14 cellular contexts compared by ENCODE assay signal in the genomic region with DNA sequence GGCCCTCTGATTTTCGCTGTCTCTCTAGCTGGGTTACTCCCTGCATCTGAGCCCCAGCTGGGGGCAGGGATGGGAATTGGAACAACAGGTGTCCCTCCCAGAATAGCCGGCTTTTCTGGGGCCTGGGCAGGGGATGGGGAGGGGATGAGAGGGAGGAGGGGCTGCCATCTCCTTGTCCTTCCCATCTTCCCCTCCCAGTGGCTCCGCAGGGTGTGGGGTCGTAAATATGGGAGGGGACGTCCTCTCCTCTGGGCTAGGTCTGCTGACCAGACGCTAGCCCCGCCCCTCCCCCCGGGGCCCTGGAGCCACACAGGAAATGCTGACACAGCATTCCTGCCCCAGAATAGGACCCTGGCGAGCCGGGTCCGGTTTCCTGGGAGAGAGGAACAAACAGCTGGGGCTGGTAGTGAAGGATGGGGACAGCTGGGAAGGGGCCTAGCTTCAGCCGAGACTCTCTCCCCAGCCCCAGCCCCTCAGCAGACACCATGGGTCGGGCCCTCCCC. TPM values are rescaled to one million over a fixed set of nuclear protein-coding genes. Genes with fewer than 3 reads are reported as not detected.
A peak's percentile ranks its signal among the peaks of the same experiment; 100 is the strongest.
DNase-seq lines count a peak whose midpoint lies in the region; ATAC-seq and TF ChIP-seq lines count a peak whose summit lies in the region.
"Had no signal": no experiment of that assay in that cellular context is flagged by ENCODE, and none has a peak within 500 bp of the region (broad histone marks: within the 10 kb centered on the region; RNA-seq: fewer than 3 reads in every experiment).

No MANE protein-coding gene starts in this region.

- H4K20me1 ChIP-seq in BLaER1 treated with 17β-estradiol and CSF1 and Interleukin-3, amounts not matched to agents 10 nM and 100 nM: no peaks in the 10 kb centered on the region

- TF ChIP-seq CTCF in glutamatergic neuron (IDR thresholded peaks at IDR 0.05; ENCODE audit: partially characterized antibody, unreplicated experiment) (no peak), neural crest cell (conservative IDR thresholded peaks at IDR 0.05) (no peak)

- H3K27me3 Mint-ChIP-seq in glutamatergic neuron (ENCODE audit: unreplicated experiment): peaks cover 4% of the 10 kb centered on the region
- peaks cover 9% of the 10 kb centered on the region for H3K27me3 Mint-ChIP-seq in neural crest cell (ENCODE audit: low read depth)

- H3K36me3 Mint-ChIP-seq in glutamatergic neuron (ENCODE audit: unreplicated experiment): no peaks in the 10 kb centered on the region
- no peaks in the 10 kb centered on the region for H3K36me3 Mint-ChIP-seq in neural crest cell (ENCODE audit: low read depth)

- H3K9me3 Mint-ChIP-seq in glutamatergic neuron (ENCODE audit: unreplicated experiment) (no peaks in the 10 kb centered on the region), neural crest cell (no peaks in the 10 kb centered on the region)

- H3K36me3 ChIP-seq in BLaER1 treated with 17β-estradiol and CSF1 and Interleukin-3, amounts not matched to agents 10 nM and 100 nM: no peaks in the 10 kb centered on the region
- H3K36me3 ChIP-seq: pancreas, thyroid gland had no signal

- ATAC-seq in GM19395 (IDR thresholded peaks at IDR 0.05; ENCODE audit: unreplicated experiment): no peak

- peaks cover 10 to 44% (median 22%) of the 10 kb centered on the region in 10 experiments; a peak in 18 of 20 replicates for H3K4me1 ChIP-seq in BLaER1 treated with 17β-estradiol and CSF1 and Interleukin-3, amounts not matched to agents 10 nM and 100 nM
- H3K4me1 ChIP-seq: pancreas, thyroid gland had no signal

- no peaks in the 10 kb centered on the region; a peak in 1 of 22 replicates for H3K27me3 ChIP-seq in BLaER1 treated with 17β-estradiol and CSF1 and Interleukin-3, amounts not matched to agents 10 nM and 100 nM
- H3K27me3 ChIP-seq: pancreas, thyroid gland had no signal

- H3K4me1 Mint-ChIP-seq in glutamatergic neuron (ENCODE audit: low read depth, unreplicated experiment) (peaks cover 16% of the 10 kb centered on the region), neural crest cell (peaks cover 13% of the 10 kb centered on the region)

- peak overlapping the region in 1 of 11 experiments; percentile 32; a peak in 2 of 22 replicates for H3K9ac ChIP-seq in BLaER1 treated with 17β-estradiol and CSF1 and Interleukin-3, amounts not matched to agents 10 nM and 100 nM

- peak overlapping the region in 3 of 10 experiments; percentile 8 to 40 (median 10); a peak in 4 of 20 replicates for H3K4me3 ChIP-seq in BLaER1 treated with 17β-estradiol and CSF1 and Interleukin-3, amounts not matched to agents 10 nM and 100 nM
- H3K4me3 ChIP-seq: pancreas, thyroid gland had no signal

- no peaks in the 10 kb centered on the region for H3K9me3 ChIP-seq in BLaER1 treated with 17β-estradiol and CSF1 and Interleukin-3, amounts not matched to agents 10 nM and 100 nM (replicated peaks in 1 of 11)
- H3K9me3 ChIP-seq: pancreas, thyroid gland had no signal

- peak overlapping the region; percentile 10 to 91 (median 45); a peak in 21 of 22 replicates for H3K4me2 ChIP-seq in BLaER1 treated with 17β-estradiol and CSF1 and Interleukin-3, amounts not matched to agents 10 nM and 100 nM

- DNase-seq in LHCN-M2 (ENCODE audit: low read depth): peak; percentile 68
- DNase-seq in glutamatergic neuron: peak; percentile 67
- DNase-seq in neural crest cell (ENCODE audit: low read depth, low spot score): peak; percentile 35
- no peak for DNase-seq in effector CD4-positive, alpha-beta T cell
- no peak for DNase-seq in activated effector memory CD4-positive, alpha-beta T cell treated with anti-CD3 and anti-CD28 coated beads, Interleukin-2, amount 50 U/mL, for 16 hours
- no peak for DNase-seq in NCI-H2081 treated with DMSO at 0.1 percent for 48 hours (lab: John Stamatoyannopoulos, UW)
- DNase-seq: amniotic stem cell, NCI-H1092 treated with DMSO at 0.1 percent for 48 hours, NCI-H524 treated with DMSO at 0.1 percent for 48 hours had no signal

- H3K4me3 Mint-ChIP-seq in glutamatergic neuron (ENCODE audit: unreplicated experiment) (peak overlapping the region; percentile 92), neural crest cell (no peak overlapping the region)

- peak overlapping the region in 1 of 11 experiments; percentile 8; a peak in 1 of 22 replicates for H3K27ac ChIP-seq in BLaER1 treated with 17β-estradiol and CSF1 and Interleukin-3, amounts not matched to agents 10 nM and 100 nM
- H3K27ac ChIP-seq: epithelial cell of prostate, pancreas, thyroid gland had no signal

- peak overlapping the region; percentile 83 for H3K27ac Mint-ChIP-seq in glutamatergic neuron (ENCODE audit: unreplicated experiment)
- H3K27ac Mint-ChIP-seq in neural crest cell (ENCODE audit: unreplicated experiment): no peak overlapping the region

RNA-seq across cellular contexts. Expression of a gene that starts 1.1 kb away (rescaled TPM):
- total RNA-seq in LHCN-M2 (2014; rRNA removed) (0.06 and 1.6 TPM in 2 replicates), glutamatergic neuron (ENCODE audit: unreplicated experiment) (117 TPM), neural crest cell (1.1 and 1.5 TPM in 2 replicates)
- 0.51 TPM for polyA plus RNA-seq in LHCN-M2 (2012)

RNA-seq across cellular contexts. Expression of a gene that starts 8.6 kb away (rescaled TPM):
- total RNA-seq in LHCN-M2 (2014; rRNA removed) (not detected in 2 replicates), glutamatergic neuron (ENCODE audit: unreplicated experiment) (not detected), neural crest cell (0.43 and 0.58 TPM in 2 replicates)
- 0.13 TPM for polyA plus RNA-seq in LHCN-M2 (2012)

RNA-seq across cellular contexts. Expression of a gene that starts 31.7 kb away (rescaled TPM):
- total RNA-seq in LHCN-M2 (2014; rRNA removed): 21.2 TPM in 2 replicates
- polyA plus RNA-seq in LHCN-M2 (2012): 17.8 TPM
- total RNA-seq in glutamatergic neuron (ENCODE audit: unreplicated experiment): 5.8 TPM
- 10.6 and 11.8 TPM in 2 replicates for total RNA-seq in neural crest cell

RNA-seq across cellular contexts. Expression of a gene that starts 46.1 kb away (rescaled TPM):
- total RNA-seq in LHCN-M2 (2014; rRNA removed) (5.6 and 6.9 TPM in 2 replicates), glutamatergic neuron (ENCODE audit: unreplicated experiment) (8.7 TPM), neural crest cell (11.2 and 12.0 TPM in 2 replicates)
- polyA plus RNA-seq in LHCN-M2 (2012): 5.9 TPM

RNA-seq across cellular contexts. Expression of a gene that starts 46.8 kb away (rescaled TPM):
- 1.3 and 2.6 TPM in 2 replicates for total RNA-seq in LHCN-M2 (2014; rRNA removed)
- 1.4 TPM for polyA plus RNA-seq in LHCN-M2 (2012)
- 2.0 TPM for total RNA-seq in glutamatergic neuron (ENCODE audit: unreplicated experiment)
- 1.4 and 2.2 TPM in 2 replicates for total RNA-seq in neural crest cell

Comparison
In these comparisons a context has a peak if more than half of its experiments do, and no peak if none do; other contexts are left out.
1. DNase-seq: peak in LHCN-M2 (single experiment), glutamatergic neuron (single experiment) and neural crest cell (single experiment); none in effector CD4-positive, alpha-beta T cell (single experiment), activated effector memory CD4-positive, alpha-beta T cell treated with anti-CD3 and anti-CD28 coated beads, Interleukin-2, amount 50 U/mL, for 16 hours (single experiment) and NCI-H2081 treated with DMSO at 0.1 percent for 48 hours (single experiment).
2. RNA of a gene that starts 1.1 kb away (total RNA-seq): 117 TPM in glutamatergic neuron (single experiment); 0.06 to 1.6 TPM in LHCN-M2 and 1.1 to 1.5 TPM in neural crest cell; every median in the first group is over 10 times any median in the second.